ENCODE assay signal across 8 cellular contexts in genomic region chr11:89097956-89098355, GRCh38. TPM values are rescaled to one million over a fixed set of nuclear protein-coding genes. Genes with fewer than 3 reads are reported as not detected.
A peak's percentile ranks its signal among the peaks of the same experiment; 100 is the strongest.
DNase-seq lines count a peak whose midpoint lies in the region; ATAC-seq and TF ChIP-seq lines count a peak whose summit lies in the region.
"Not testable (repeated sequence)": the region's sequence is repeated elsewhere in the genome, so short reads cannot be mapped to it uniquely, and the experiment has no call there.

No MANE protein-coding gene starts in this region.

- not testable (repeated sequence) for H3K36me3 ChIP-seq in neural cell (ENCODE audit: insufficient read depth, low read length)

- not testable (repeated sequence) for H3K27me3 ChIP-seq in neural cell (ENCODE audit: insufficient read depth, low read depth, low read length)

- H3K4me3 ChIP-seq in GM12875 (ENCODE audit: low read depth, low read length); neural cell (ENCODE audit: low read length): not testable (repeated sequence)

- TF ChIP-seq EP300 in neural cell (conservative IDR thresholded peaks at IDR 0.05; ENCODE audit: poor library complexity, severe bottlenecking), result not testable (repeated sequence)

- peak; percentile 68 for TF ChIP-seq RAD21 in neural cell (conservative IDR thresholded peaks at IDR 0.05)

- H3K9me2 ChIP-seq in neural cell (ENCODE audit: insufficient read depth, low read length), result not testable (repeated sequence)

- not testable (repeated sequence) for H3F3A ChIP-seq in neural cell (ENCODE audit: insufficient read depth, low read length, poor library complexity, severe bottlenecking)

- H3K9me3 ChIP-seq in neural cell (ENCODE audit: low read length), result not testable (repeated sequence)

- DNase-seq in NCI-H82 (lab: John Stamatoyannopoulos, UW) (peak; percentile 23), amniotic epithelial cell (ENCODE audit: low read depth) (peak; percentile 49), foreskin melanocyte (peak; percentile 42)

- H3K79me2 ChIP-seq in neural cell (replicated peaks; ENCODE audit: insufficient read depth, low read length), result not testable (repeated sequence)

- ATAC-seq in GM21717 (IDR thresholded peaks at IDR 0.05; ENCODE audit: unreplicated experiment), result peak; percentile 86
- peak; percentile 94 for ATAC-seq in HG03432 (IDR thresholded peaks at IDR 0.05; ENCODE audit: unreplicated experiment)

- not testable (repeated sequence) for H3K4me2 ChIP-seq in neural cell (ENCODE audit: low read length)

- H4K20me1 ChIP-seq in neural cell (ENCODE audit: insufficient read depth), result not testable (repeated sequence)

- H3K27ac ChIP-seq in 22Rv1; neural cell (ENCODE audit: low read length): not testable (repeated sequence)

- not testable (repeated sequence) for H3K9ac ChIP-seq in neural cell (ENCODE audit: low read length)

- TF ChIP-seq CTCF in 22Rv1 (IDR thresholded peaks at IDR 0.05) (peak; percentile 70), GM12875 (IDR thresholded peaks at IDR 0.05; ENCODE audit: borderline replicate concordance, insufficient read depth, low read depth, low read length) (peak; percentile 62), neural cell (IDR thresholded peaks at IDR 0.05; ENCODE audit: poor library complexity, severe bottlenecking) (peak; percentile 66)

- not testable (repeated sequence) for H2AFZ ChIP-seq in neural cell (ENCODE audit: low read depth, low read length)

TF ChIP-seq in neural cell, 6 proteins besides CTCF, POLR2A, EP300 and RAD21:
- peak; percentile 76 for TF ChIP-seq SMC3 (conservative IDR thresholded peaks at IDR 0.05; ENCODE audit: poor library complexity)
TF ChIP-seq in neural cell: peak in this region for 1; not testable (repeated sequence) for 5.

RNA-seq across cellular contexts. Expression of gene GRM5, which starts 32.2 kb away (rescaled TPM):
- polyA plus RNA-seq in neural cell, result 11.8 and 11.9 TPM in 2 replicates
- 58.2 and 65.5 TPM in 2 replicates for polyA minus RNA-seq in neural cell
